In genomic region chr13:98384739-98385138, GRCh38 we compare ENCODE assay signal across 15 cellular contexts.
DNase-seq lines count a peak whose midpoint lies in the region; TF ChIP-seq lines count a peak whose summit lies in the region.
"Had no signal": no experiment of that assay in that cellular context is flagged by ENCODE, and none has a peak within 500 bp of the region (broad histone marks: within the 10 kb centered on the region; RNA-seq: fewer than 3 reads in every experiment).

No MANE protein-coding gene starts in this region.

- H3K27me3 ChIP-seq in MG63 (no peaks in the 10 kb centered on the region), ascending aorta (no peaks in the 10 kb centered on the region), BE2C (no peaks in the 10 kb centered on the region), tibial nerve (no peaks in the 10 kb centered on the region)

- in situ Hi-C loops in astrocyte of the cerebellum (cut with HindIII; ENCODE audit: low sequenced_read_pairs) = no loop called here

- TF ChIP-seq EP300 in tibial nerve (IDR thresholded peaks at IDR 0.05) = no peak

- intact Hi-C loops in ascending aorta (cut with DNase I) = no loop called here

- DNase-seq in GM04503 (ENCODE audit: low read depth) = peak; percentile 50
- peak; percentile 86 for DNase-seq in astrocyte of the cerebellum (ENCODE audit: low read depth)
- DNase-seq in fibroblast of villous mesenchyme (ENCODE audit: low read depth) = peak; percentile 58
- DNase-seq in skeletal muscle cell (ENCODE audit: low read depth) = peak; percentile 38
- no peak for DNase-seq in MG63
- DNase-seq in ascending aorta (ENCODE audit: low spot score in 2 of 2) = no peak
- DNase-seq in BE2C = no peak
- DNase-seq in tibial nerve (ENCODE audit: low spot score in 2 of 2) = no peak
- DNase-seq: activated CD4-positive, alpha-beta T cell treated with anti-CD3 and anti-CD28 coated beads, Interleukin-2, amount 50 U/mL, for 1 hour; activated naive CD8-positive, alpha-beta T cell treated with anti-CD3 and anti-CD28 coated beads, Interleukin-2, amount 10 ng/mL, durations not matched to agents 7 days and 5 days; cerebellar nuclear complex; MV-4-11; natural killer cell; NCI-H2081; NCI-H526 treated with DMSO at 0.1 percent for 48 hours had no signal

- H3K36me3 ChIP-seq in MG63 (peaks cover 15% of the 10 kb centered on the region), ascending aorta (no peaks in the 10 kb centered on the region), BE2C (peaks cover 40% of the 10 kb centered on the region), tibial nerve (peaks cover 0 to 10% (median 0%) of the 10 kb centered on the region in 3 donors)

- TF ChIP-seq CTCF in astrocyte of the cerebellum (IDR thresholded peaks at IDR 0.05; ENCODE audit: low read depth, low read length, missing control alignments) (no peak), fibroblast of villous mesenchyme (IDR thresholded peaks at IDR 0.05; ENCODE audit: insufficient read depth, low read depth, low read length) (no peak), ascending aorta (IDR thresholded peaks at IDR 0.05) (no peak), BE2C (IDR thresholded peaks at IDR 0.05; ENCODE audit: low read depth, low read length) (no peak), tibial nerve (IDR thresholded peaks at IDR 0.05) (no peak)

- H3K9me3 ChIP-seq in MG63 (no peaks in the 10 kb centered on the region), ascending aorta (no peaks in the 10 kb centered on the region), BE2C (no peaks in the 10 kb centered on the region), tibial nerve (no peaks in the 10 kb centered on the region)

- WGBS in tibial nerve, 2 donors = 74 to 88% methylated on average over 5 of the region's 5 CpGs

- no peaks in the 10 kb centered on the region for H3K4me1 ChIP-seq in ascending aorta
- H3K4me1 ChIP-seq in BE2C = peaks cover 20% of the 10 kb centered on the region
- H3K4me1 ChIP-seq in tibial nerve = peaks cover 0 to 4% (median 0%) of the 10 kb centered on the region in 4 donors

- H3K4me3 ChIP-seq in astrocyte of the cerebellum (ENCODE audit: low read depth, low read length) = no peak overlapping the region
- no peak overlapping the region for H3K4me3 ChIP-seq in fibroblast of villous mesenchyme (ENCODE audit: low read depth, low read length)
- H3K4me3 ChIP-seq in skeletal muscle cell (ENCODE audit: low read depth, low read length) = no peak overlapping the region
- H3K4me3 ChIP-seq in MG63 = no peak overlapping the region
- no peak overlapping the region for H3K4me3 ChIP-seq in ascending aorta
- H3K4me3 ChIP-seq in BE2C (ENCODE audit: low read depth, low read length) = no peak overlapping the region
- H3K4me3 ChIP-seq in tibial nerve = no peak overlapping the region

- no peak overlapping the region for H3K27ac ChIP-seq in ascending aorta
- H3K27ac ChIP-seq in tibial nerve = no peak overlapping the region

- no peak for TF ChIP-seq POLR2A in tibial nerve (IDR thresholded peaks at IDR 0.05)

Comparison
In these comparisons a context has a peak if more than half of its experiments do, and no peak if none do; other contexts are left out.
1. DNase-seq: peak in GM04503 (single experiment), astrocyte of the cerebellum (single experiment), fibroblast of villous mesenchyme (single experiment) and skeletal muscle cell (single experiment); none in MG63 (single experiment), ascending aorta (0 of 2), BE2C (single experiment) and tibial nerve (0 of 2).